ENCODE assay signal across 8 cellular contexts in the genomic region with DNA sequence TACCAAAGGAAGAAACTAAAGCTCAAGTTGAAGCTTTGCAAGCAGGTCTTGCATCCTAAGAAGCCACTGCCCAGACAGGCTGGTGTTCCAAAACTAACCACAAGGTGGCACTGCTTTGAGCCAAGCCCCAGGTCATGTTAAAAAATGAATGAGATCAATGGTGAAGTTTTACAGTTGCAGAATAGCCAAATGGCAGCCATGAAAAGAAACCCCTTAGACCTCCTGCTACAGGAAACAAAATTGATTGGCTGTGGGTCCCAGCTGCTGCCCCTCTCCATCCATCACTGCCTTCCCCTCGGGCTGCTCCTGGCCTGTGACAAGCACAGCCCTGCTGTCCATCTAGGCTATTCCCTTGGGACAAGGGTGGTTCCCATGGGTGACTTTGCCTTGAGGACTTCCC. TPM values are rescaled to one million over a fixed set of nuclear protein-coding genes. Genes with fewer than 3 reads are reported as not detected.
DNase-seq lines count a peak whose midpoint lies in the region; ATAC-seq and TF ChIP-seq lines count a peak whose summit lies in the region.

No MANE protein-coding gene starts in this region.

- H3K4me1 ChIP-seq in Loucy (ENCODE audit: insufficient read depth, low read length, poor library complexity, severe bottlenecking) (peaks cover 7% of the 10 kb centered on the region), hepatocyte (ENCODE audit: insufficient read depth) (no peaks in the 10 kb centered on the region), spleen (peaks cover 0 to 19% (median 6%) of the 10 kb centered on the region in 6 donors)

- TF ChIP-seq CTCF in Loucy (conservative IDR thresholded peaks at IDR 0.05; ENCODE audit: low read length) (peak; percentile 96), hepatocyte (IDR thresholded peaks at IDR 0.05; ENCODE audit: poor library complexity) (peak; percentile 79), spleen (IDR thresholded peaks at IDR 0.05 in 8 of 11, conservative IDR thresholded peaks at IDR 0.05 in 3 of 11) (peak; percentile 57 to 97 (median 91))

- DNase-seq in COLO668 (lab: John Stamatoyannopoulos, UW; ENCODE audit: unreplicated experiment): peak; percentile 61
- DNase-seq in T-helper 1 cell: peak; percentile 35 to 75 (median 53)
- DNase-seq in anterior cingulate cortex (lab: John Stamatoyannopoulos, UW): peak in 47 of 58 donors; percentile 4 to 76 (median 34)
- DNase-seq in hepatocyte (ENCODE audit: low spot score): peak; percentile 73
- peak; percentile 83 for DNase-seq in spleen

- H4K20me1 ChIP-seq in Loucy (ENCODE audit: insufficient read depth, low read length, poor library complexity, severe bottlenecking): no peaks in the 10 kb centered on the region
- no peaks in the 10 kb centered on the region for H4K20me1 ChIP-seq in hepatocyte (ENCODE audit: insufficient read depth, poor library complexity, severe bottlenecking)

- H3K27me3 ChIP-seq in Loucy (ENCODE audit: insufficient read depth, low read length, poor library complexity, severe bottlenecking) (no peaks in the 10 kb centered on the region), hepatocyte (no peaks in the 10 kb centered on the region), spleen (replicated peaks in 1 of 7) (no peaks in the 10 kb centered on the region)

- 46% methylated on average over 1 of the region's 1 CpG for WGBS in hepatocyte (ENCODE audit: low lambda C conversion rate, missing lambda C conversion rate)
- WGBS in spleen, 5 donors: 54 to 86% (median 79%) methylated on average over 1 of the region's 1 CpG

- peak; percentile 55 for ATAC-seq in GM21526 (IDR thresholded peaks at IDR 0.05; ENCODE audit: low FRiP score, unreplicated experiment)
- no peak for ATAC-seq in GM18517 (IDR thresholded peaks at IDR 0.05; ENCODE audit: unreplicated experiment)

- no peak overlapping the region for H3K9ac ChIP-seq in Loucy (ENCODE audit: low read depth, low read length, poor library complexity, severe bottlenecking)

- H3K36me3 ChIP-seq in Loucy (ENCODE audit: insufficient read depth, low read length) (no peaks in the 10 kb centered on the region), hepatocyte (replicated peaks; ENCODE audit: insufficient read depth, low read depth) (no peaks in the 10 kb centered on the region), spleen (peaks cover 0 to 65% (median 4%) of the 10 kb centered on the region in 6 donors)

- H3K27ac ChIP-seq in hepatocyte: no peak overlapping the region
- H3K27ac ChIP-seq in spleen: no peak overlapping the region

- H3K79me2 ChIP-seq in Loucy (ENCODE audit: insufficient read depth, low read length) (no peaks in the 10 kb centered on the region), hepatocyte (no peaks in the 10 kb centered on the region)

- H3K9me2 ChIP-seq in Loucy (replicated peaks; ENCODE audit: low read depth, low read length) (no peaks in the 10 kb centered on the region), hepatocyte (replicated peaks; ENCODE audit: insufficient read depth) (no peaks in the 10 kb centered on the region)

- H3K4me3 ChIP-seq in Loucy (ENCODE audit: low read length, poor library complexity, severe bottlenecking): no peak overlapping the region
- no peak overlapping the region for H3K4me3 ChIP-seq in hepatocyte
- H3K4me3 ChIP-seq in spleen: no peak overlapping the region

- H3F3A ChIP-seq in Loucy (ENCODE audit: low read depth): no peaks in the 10 kb centered on the region

- no peak for TF ChIP-seq POLR2A in spleen (IDR thresholded peaks at IDR 0.05)

- H3K4me2 ChIP-seq in Loucy (ENCODE audit: low read depth, low read length, poor library complexity, severe bottlenecking): no peak overlapping the region
- H3K4me2 ChIP-seq in hepatocyte: no peak overlapping the region

- intact Hi-C loops in spleen (cut with DNase I; ENCODE audit: low total_unique reads): loop anchor here (10.0 kb wide), 1 partner anchor 631 kb away; no protein-coding TSS in a partner anchor

- H2AFZ ChIP-seq in Loucy (ENCODE audit: low read length) (no peak overlapping the region), hepatocyte (no peak overlapping the region)

- no peaks in the 10 kb centered on the region for H3K9me3 ChIP-seq in Loucy (ENCODE audit: insufficient read depth, low read depth, low read length)
- H3K9me3 ChIP-seq in hepatocyte (ENCODE audit: low read depth): no peaks in the 10 kb centered on the region
- no peaks in the 10 kb centered on the region for H3K9me3 ChIP-seq in spleen

RNA-seq across cellular contexts. Expression of a gene that starts 20.7 kb away (rescaled TPM):
- total RNA-seq in hepatocyte (10.1 and 12.9 TPM in 2 replicates), spleen (1 to 10 TPM; 4.6 to 8.3 (median 6.6) TPM)
- polyA plus RNA-seq in hepatocyte (5.6 and 7.1 TPM in 2 replicates), spleen (1 to 10 TPM; 4.5 to 7.0 (median 4.8) TPM)

RNA-seq across cellular contexts. Expression of a gene that starts 47.5 kb away (rescaled TPM):
- 24.6 and 32.4 TPM in 2 replicates for total RNA-seq in hepatocyte
- polyA plus RNA-seq in hepatocyte: 13.8 and 17.4 TPM in 2 replicates
- 10 to 100 TPM in 5 of 7 donors, 1 to 10 TPM in 2; 6.9 to 16.9 (median 12.9) TPM for total RNA-seq in spleen
- polyA plus RNA-seq in spleen: 1 to 10 TPM; 5.0 to 6.2 (median 5.1) TPM

RNA-seq across cellular contexts. Expression of a gene that starts 47.7 kb away (rescaled TPM):
- total RNA-seq in hepatocyte (1.1 and 1.8 TPM in 2 replicates), spleen (1 to 10 TPM in 3 of 7 donors, under 1 TPM in 4; 0.57 to 1.3 (median 0.94) TPM)
- polyA plus RNA-seq in hepatocyte (0.91 and 0.97 TPM in 2 replicates), spleen (under 1 TPM; 0.19 to 0.35 (median 0.24) TPM)
